Comparison of ENCODE assay signal across 8 cellular contexts in genomic region chr4:71270901-71271300, GRCh38.
DNase-seq lines count a peak whose midpoint lies in the region; ATAC-seq, FAIRE-seq and TF ChIP-seq lines count a peak whose summit lies in the region.

No MANE protein-coding gene starts in this region.

- no peaks in the 10 kb centered on the region for H3K4me1 ChIP-seq in sigmoid colon

- no peak overlapping the region for H3K27ac ChIP-seq in WERI-Rb-1
- H3K27ac ChIP-seq in sigmoid colon: no peak overlapping the region

- no peak overlapping the region for H3K4me3 ChIP-seq in AG09309 (ENCODE audit: control insufficient read depth, low read depth, low read length)
- H3K4me3 ChIP-seq in WERI-Rb-1 (ENCODE audit: low read depth, low read length): no peak overlapping the region
- H3K4me3 ChIP-seq in sigmoid colon: no peak overlapping the region

- TF ChIP-seq CTCF in AG09309 (IDR thresholded peaks at IDR 0.05; ENCODE audit: control insufficient read depth, insufficient read depth, low read depth, low read length, missing control alignments) (peak; percentile 37), WERI-Rb-1 (IDR thresholded peaks at IDR 0.05; ENCODE audit: low read depth, low read length) (peak; percentile 52), sigmoid colon (IDR thresholded peaks at IDR 0.05) (no peak)

- H3K27me3 ChIP-seq in WERI-Rb-1 (ENCODE audit: insufficient read depth, low read depth, severe bottlenecking) (no peaks in the 10 kb centered on the region), sigmoid colon (no peaks in the 10 kb centered on the region)

- intact Hi-C loops in sigmoid colon (cut with DNase I): no loop called here

- TF ChIP-seq POLR2A in sigmoid colon (IDR thresholded peaks at IDR 0.05) (no peak), H54 (IDR thresholded peaks at IDR 0.05; ENCODE audit: low read depth, low read length) (no peak)

- no peak for FAIRE-seq in H54 (lab: Jason Lieb, UNC)

- no peak for TF ChIP-seq EP300 in sigmoid colon (IDR thresholded peaks at IDR 0.05)

- H3K36me3 ChIP-seq in WERI-Rb-1 (no peaks in the 10 kb centered on the region), sigmoid colon (no peaks in the 10 kb centered on the region)

- H3K9me3 ChIP-seq in WERI-Rb-1 (ENCODE audit: severe bottlenecking) (no peaks in the 10 kb centered on the region), sigmoid colon (no peaks in the 10 kb centered on the region)

- DNase-seq in AG09309 (ENCODE audit: low read depth) (no peak), GDM1 (lab: John Stamatoyannopoulos, UW) (peak; percentile 30), WERI-Rb-1 (peak; percentile 48), left lobe of liver (ENCODE audit: low spot score) (no peak), sigmoid colon (no peak), amniotic stem cell (lab: John Stamatoyannopoulos, UW) (no peak), H54 (ENCODE audit: insufficient read length, low spot score) (no peak)

- 28 to 32% methylated on average over 1 of the region's 1 CpG for WGBS in sigmoid colon, 2 donors

- ATAC-seq in HG03097 (IDR thresholded peaks at IDR 0.05; ENCODE audit: low FRiP score, unreplicated experiment) (peak; percentile 62), left lobe of liver (peak; percentile 69)

Comparison
In these comparisons a context has a peak if more than half of its experiments do, and no peak if none do; other contexts are left out.
1. DNase-seq: peak in GDM1 (single experiment) and WERI-Rb-1 (single experiment); none in AG09309 (single experiment), left lobe of liver (single experiment), sigmoid colon (single experiment), amniotic stem cell (single experiment) and H54 (single experiment).
2. CTCF ChIP-seq: peak in AG09309 (single experiment) and WERI-Rb-1 (single experiment); none in sigmoid colon (0 of 4).